26 cellular contexts compared by ENCODE assay signal in genomic region chr17:66570353-66571195, GRCh38.
A peak's percentile ranks its signal among the peaks of the same experiment; 100 is the strongest.
DNase-seq lines count a peak whose midpoint lies in the region; TF ChIP-seq lines count a peak whose summit lies in the region.
"Had no signal": no experiment of that assay in that cellular context is flagged by ENCODE, and none has a peak within 500 bp of the region (broad histone marks: within the 10 kb centered on the region; RNA-seq: fewer than 3 reads in every experiment).

No MANE protein-coding gene starts in this region.

- DNase-seq in NCI-H2171 treated with DMSO at 0.1 percent for 48 hours (lab: John Stamatoyannopoulos, UW) (peak; percentile 30), NCI-H2171 (lab: John Stamatoyannopoulos, UW) (no peak), NCI-H526 treated with DMSO at 0.1 percent for 48 hours (lab: John Stamatoyannopoulos, UW) (peak; percentile 92), endodermal cell (peak; percentile 34), NCI-H510A treated with DMSO at 0.1 percent for 48 hours (lab: John Stamatoyannopoulos, UW) (no peak), globus pallidus (ENCODE audit: low spot score) (no peak), DMS153 (lab: John Stamatoyannopoulos, UW) (no peak)
- DNase-seq: activated CD8-positive, alpha-beta T cell treated with anti-CD3 and anti-CD28 coated beads for 36 hours; activated gamma-delta T cell treated with Interleukin-2 at 50 U/mL for 16 hours; activated T-cell treated with anti-CD3 and anti-CD28 coated beads, Interleukin-2, amount 50 U/mL, for 1 hour; amniotic stem cell; DND-41; foreskin keratinocyte; hypothalamus; lower lobe of right lung; NCI-H1105 treated with DMSO at 0.1 percent for 48 hours; NCI-H446 treated with DMSO at 0.1 percent for 48 hours; stimulated activated CD4-positive, alpha-beta T cell treated with anti-CD3 and anti-CD28 coated beads, Interleukin-2, amount 100 ng/mL, for 24 hours; stimulated activated naive B cell treated with anti-CD40 and anti-IgM and Interleukin-4, amounts not matched to agents 10 μg/mL and 1 μg/mL and 100 μg/mL, for 72 hours; SW 1271; testis had no signal

- 86 to 90% methylated on average over 5 to 10 of the region's 10 CpGs for WGBS in endodermal cell (ENCODE audit: insufficient coverage in 1 of 2, insufficient read length in 1 of 2), 2 experiments

- H3K9me3 Mint-ChIP-seq in endodermal cell = no peaks in the 10 kb centered on the region
- H3K9me3 Mint-ChIP-seq: neural crest cell had no signal

- H3K9ac ChIP-seq in endodermal cell (ENCODE audit: extremely low read depth, low read length, poor library complexity, severe bottlenecking) = no peak overlapping the region
- H3K9ac ChIP-seq in skeletal muscle satellite cell (ENCODE audit: low read depth, low read length) = no peak overlapping the region

- H3K36me3 ChIP-seq in endodermal cell (ENCODE audit: control insufficient read depth, insufficient read depth, low read length) (no peaks in the 10 kb centered on the region), skeletal muscle satellite cell (ENCODE audit: insufficient read depth, low read length) (no peaks in the 10 kb centered on the region)
- H3K36me3 ChIP-seq: lower lobe of right lung had no signal

- peaks cover 2% of the 10 kb centered on the region for H3K27me3 Mint-ChIP-seq in endodermal cell (ENCODE audit: insufficient read depth)
- H3K27me3 Mint-ChIP-seq: activated CD8-positive, alpha-beta T cell treated with anti-CD3 and anti-CD28 coated beads for 36 hours had no signal

- H3K4me3 Mint-ChIP-seq in endodermal cell = no peak overlapping the region
- H3K4me3 Mint-ChIP-seq: activated CD8-positive, alpha-beta T cell treated with anti-CD3 and anti-CD28 coated beads for 36 hours; neural crest cell; stimulated activated naive B cell treated with anti-CD40 and anti-IgM and Interleukin-4, amounts not matched to agents 10 μg/mL and 1 μg/mL and 100 μg/mL, for 72 hours had no signal

- no peak overlapping the region for H3K27ac ChIP-seq in endodermal cell (ENCODE audit: low read depth, low read length)
- H3K27ac ChIP-seq: 22Rv1, foreskin keratinocyte, HL-60, lower lobe of right lung, skin epidermis, testis had no signal

- H3K9me3 ChIP-seq in endodermal cell (ENCODE audit: control insufficient read depth, low read length) (peaks cover 4% of the 10 kb centered on the region), skeletal muscle satellite cell (replicated peaks; ENCODE audit: low read length) (no peaks in the 10 kb centered on the region)
- H3K9me3 ChIP-seq: lower lobe of right lung, testis had no signal

- H3K27ac Mint-ChIP-seq in endodermal cell = no peak overlapping the region
- H3K27ac Mint-ChIP-seq: activated CD8-positive, alpha-beta T cell treated with anti-CD3 and anti-CD28 coated beads for 36 hours; stimulated activated naive B cell treated with anti-CD40 and anti-IgM and Interleukin-4, amounts not matched to agents 10 μg/mL and 1 μg/mL and 100 μg/mL, for 72 hours had no signal

- TF ChIP-seq CTCF in endodermal cell (conservative IDR thresholded peaks at IDR 0.05) = no peak

- H3K36me3 Mint-ChIP-seq in endodermal cell (ENCODE audit: low read depth) = no peaks in the 10 kb centered on the region
- H3K36me3 Mint-ChIP-seq: stimulated activated naive B cell treated with anti-CD40 and anti-IgM and Interleukin-4, amounts not matched to agents 10 μg/mL and 1 μg/mL and 100 μg/mL, for 72 hours had no signal

- no peaks in the 10 kb centered on the region for H3K27me3 ChIP-seq in endodermal cell (ENCODE audit: control insufficient read depth, insufficient read depth, low read length, poor library complexity, severe bottlenecking)
- H3K27me3 ChIP-seq in skeletal muscle satellite cell (ENCODE audit: control insufficient read depth, insufficient read depth, low read length) = no peaks in the 10 kb centered on the region
- H3K27me3 ChIP-seq: foreskin keratinocyte, testis had no signal

- H3K4me1 ChIP-seq in endodermal cell (ENCODE audit: control insufficient read depth, insufficient read depth, low read length) (no peaks in the 10 kb centered on the region), skeletal muscle satellite cell (ENCODE audit: control insufficient read depth, insufficient read depth, low read length) (peaks cover 17% of the 10 kb centered on the region)
- H3K4me1 ChIP-seq: lower lobe of right lung, testis had no signal

- H3K4me2 ChIP-seq in skeletal muscle satellite cell (ENCODE audit: low read length) = peak overlapping the region; percentile 16

- no peaks in the 10 kb centered on the region for H3K4me1 Mint-ChIP-seq in endodermal cell

- no peak overlapping the region for H3K4me3 ChIP-seq in endodermal cell (ENCODE audit: low read length)
- no peak overlapping the region for H3K4me3 ChIP-seq in skeletal muscle satellite cell (ENCODE audit: low read length)
- H3K4me3 ChIP-seq: lower lobe of right lung, skin epidermis, testis had no signal

Comparison
In these comparisons a context has a peak if more than half of its experiments do, and no peak if none do; other contexts are left out.
1. DNase-seq: peak in NCI-H2171 treated with DMSO at 0.1 percent for 48 hours (single experiment), NCI-H526 treated with DMSO at 0.1 percent for 48 hours (single experiment) and endodermal cell (single experiment); none in NCI-H2171 (single experiment), NCI-H510A treated with DMSO at 0.1 percent for 48 hours (single experiment), globus pallidus (single experiment) and DMS153 (single experiment).